In the genomic region with DNA sequence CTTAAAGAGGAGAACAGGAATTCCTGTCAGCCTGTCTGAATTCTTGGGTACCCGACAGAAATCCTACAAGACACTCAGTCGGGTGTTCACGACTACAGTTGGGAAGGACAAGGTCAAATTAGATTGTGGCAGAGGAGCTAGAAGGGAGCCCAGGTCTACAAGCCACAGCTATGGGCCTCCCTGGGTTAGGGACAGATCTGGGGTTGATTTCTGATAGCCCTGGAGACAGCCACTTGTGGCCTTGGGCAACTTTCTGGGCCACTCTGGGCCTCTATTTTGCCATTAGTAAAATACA, we compare ENCODE assay signal across 16 cellular contexts. TPM values are rescaled to one million over a fixed set of nuclear protein-coding genes. Genes with fewer than 3 reads are reported as not detected.
DNase-seq lines count a peak whose midpoint lies in the region; ATAC-seq and TF ChIP-seq lines count a peak whose summit lies in the region.
"Had no signal": no experiment of that assay in that cellular context is flagged by ENCODE, and none has a peak within 500 bp of the region (broad histone marks: within the 10 kb centered on the region; RNA-seq: fewer than 3 reads in every experiment).

No MANE protein-coding gene starts in this region.

- dilution Hi-C loops in IMR-90 (cut with HindIII; ENCODE audit: low sequenced_read_pairs, unreplicated experiment) = no loop called here

- H4K8ac ChIP-seq in IMR-90 (ENCODE audit: low read depth in 2 of 2, low read length in 2 of 2) (no peak overlapping the region), trophoblast cell (ENCODE audit: low read depth, low read length) (no peak overlapping the region)

- no peak for TF ChIP-seq POLR2A in IMR-90 (IDR thresholded peaks at IDR 0.05; ENCODE audit: low read depth, low read length)

- no peak overlapping the region for H3K56ac ChIP-seq in IMR-90 (ENCODE audit: extremely low read depth, insufficient read depth, low read length)

- H3K79me1 ChIP-seq in IMR-90 (ENCODE audit: low read depth in 1 of 2, low read length in 2 of 2) (no peaks in the 10 kb centered on the region), trophoblast cell (ENCODE audit: low read length) (no peaks in the 10 kb centered on the region)

- H3K27ac ChIP-seq in IMR-90 (ENCODE audit: insufficient read depth, low read length) = no peak overlapping the region
- H3K27ac ChIP-seq in trophoblast cell (ENCODE audit: low read depth, low read length) = peak overlapping the region; percentile 9
- H3K27ac ChIP-seq: BLaER1 treated with 17β-estradiol and CSF1 and Interleukin-3, amounts not matched to agents 10 nM and 100 nM had no signal

- WGBS in IMR-90 (ENCODE audit: extremely low coverage in 2 of 2, insufficient read length in 1 of 2), 2 experiments = 90% methylated on average over 2 of the region's 3 CpGs; no CpG with 5 or more reads in 1 of the 2 experiments
- WGBS in trophoblast cell (ENCODE audit: extremely low coverage, insufficient coverage, insufficient read length) = no CpG with 5 or more reads among the region's 3 CpGs

- peak overlapping the region; percentile 32; the same call in 1 of the 2 replicates for H2BK120ac ChIP-seq in IMR-90 (ENCODE audit: low read depth, low read length)
- no peak overlapping the region for H2BK120ac ChIP-seq in trophoblast cell (ENCODE audit: insufficient read depth, low read length, poor library complexity)

- no peak overlapping the region for H3K23ac ChIP-seq in IMR-90 (ENCODE audit: low read depth, low read length)
- no peak overlapping the region for H3K23ac ChIP-seq in trophoblast cell (ENCODE audit: low read length)

- no peak for TF ChIP-seq CTCF in IMR-90 (conservative IDR thresholded peaks at IDR 0.05; ENCODE audit: low read depth, low read length)

- H3K9me1 ChIP-seq in IMR-90 (ENCODE audit: insufficient read depth, low read length) = peaks cover 9% of the 10 kb centered on the region

- CTCF ChIA-PET in IMR-90 (lab: Yijun Ruan, JAX) = no interaction called here

- H4K5ac ChIP-seq in IMR-90 (ENCODE audit: low read depth, low read length) = no peak overlapping the region

- H4K20me1 ChIP-seq in IMR-90 (ENCODE audit: insufficient read depth, low read length) = no peaks in the 10 kb centered on the region
- H4K20me1 ChIP-seq: BLaER1 treated with 17β-estradiol and CSF1 and Interleukin-3, amounts not matched to agents 10 nM and 100 nM had no signal

- H2BK20ac ChIP-seq in IMR-90 (ENCODE audit: low read depth, low read length) = peak overlapping the region; percentile 61

- intact Hi-C loops in cardiac septum (cut with DNase I) = no loop called here
- intact Hi-C loops in left cardiac atrium (cut with DNase I) = no loop called here
- intact Hi-C loops in IMR-90 (cut with micrococcal nuclease) = loop anchor here (1.0 kb wide), 1 partner anchor 10 kb away; no protein-coding TSS in a partner anchor

- H3K14ac ChIP-seq in IMR-90 (replicated peaks; ENCODE audit: low read depth, low read length) (no peak overlapping the region), trophoblast cell (ENCODE audit: low read length) (no peak overlapping the region)

- no peaks in the 10 kb centered on the region for H3K36me3 ChIP-seq in IMR-90 (ENCODE audit: control insufficient read depth, insufficient read depth, low read length)
- no peaks in the 10 kb centered on the region for H3K36me3 ChIP-seq in trophoblast cell (ENCODE audit: control insufficient read depth in 1 of 2, insufficient read depth in 2 of 2, low read length in 2 of 2)

- no peak overlapping the region for H2BK15ac ChIP-seq in IMR-90 (ENCODE audit: low read depth, low read length)

- no peak overlapping the region for H2BK5ac ChIP-seq in IMR-90 (ENCODE audit: low read depth, low read length, poor library complexity, severe bottlenecking)
- H2BK5ac ChIP-seq in trophoblast cell (ENCODE audit: low read depth, low read length, poor library complexity) = no peak overlapping the region

- H3K4me1 ChIP-seq in IMR-90 (ENCODE audit: control insufficient read depth, insufficient read depth, low read length) (peaks cover 11% of the 10 kb centered on the region; the same call in 1 of the 2 replicates), trophoblast cell (ENCODE audit: control insufficient read depth in 1 of 2, insufficient read depth in 2 of 2, low read length in 2 of 2) (peaks cover 11 to 18% of the 10 kb centered on the region in 2 experiments)
- H3K4me1 ChIP-seq: BLaER1 treated with 17β-estradiol and CSF1 and Interleukin-3, amounts not matched to agents 10 nM and 100 nM had no signal

- H3K9ac ChIP-seq in IMR-90 (ENCODE audit: low read depth, low read length) = no peak overlapping the region
- H3K9ac ChIP-seq in trophoblast cell (ENCODE audit: low read length) = no peak overlapping the region
- H3K9ac ChIP-seq: BLaER1 treated with 17β-estradiol and CSF1 and Interleukin-3, amounts not matched to agents 10 nM and 100 nM had no signal

- DNase-seq in cardiac septum (ENCODE audit: low spot score) = peak; percentile 14
- DNase-seq in left cardiac atrium = no peak
- no peak for DNase-seq in IMR-90
- DNase-seq in trophoblast cell = no peak
- DNase-seq in putamen (ENCODE audit: low spot score) = no peak
- no peak for DNase-seq in stimulated activated CD4-positive, alpha-beta T cell treated with anti-CD3 and anti-CD28 coated beads, Interleukin-4, amount 100 ng/mL, for 1 hour
- DNase-seq: ACHN, COR-L47, DMS153, DMS79 treated with DMSO at 0.1 percent for 48 hours, EL, H7 had no signal

- H3K27me3 ChIP-seq in IMR-90 (ENCODE audit: control insufficient read depth, insufficient read depth, low read length) = peaks cover under 1% of the 10 kb centered on the region; the same call in 1 of the 2 replicates
- no peaks in the 10 kb centered on the region for H3K27me3 ChIP-seq in trophoblast cell (ENCODE audit: insufficient read depth, low read length)
- H3K27me3 ChIP-seq: BLaER1 treated with 17β-estradiol and CSF1 and Interleukin-3, amounts not matched to agents 10 nM and 100 nM had no signal

- H3K18ac ChIP-seq in IMR-90 (ENCODE audit: low read depth, low read length) = no peak overlapping the region
- no peak overlapping the region for H3K18ac ChIP-seq in trophoblast cell (ENCODE audit: low read length)

- no peaks in the 10 kb centered on the region for H3K9me3 ChIP-seq in IMR-90 (ENCODE audit: control insufficient read depth, insufficient read depth, low read length)
- H3K9me3 ChIP-seq in trophoblast cell (ENCODE audit: insufficient read depth, low read depth, low read length) = peaks cover 2% of the 10 kb centered on the region

- H2BK12ac ChIP-seq in trophoblast cell (ENCODE audit: low read length) = no peak overlapping the region

- no peak overlapping the region for H3K4me2 ChIP-seq in IMR-90 (ENCODE audit: low read depth, low read length)
- no peak overlapping the region for H3K4me2 ChIP-seq in trophoblast cell (ENCODE audit: low read length)
- H3K4me2 ChIP-seq: BLaER1 treated with 17β-estradiol and CSF1 and Interleukin-3, amounts not matched to agents 10 nM and 100 nM; GM23338 had no signal

- H4K91ac ChIP-seq in IMR-90 (ENCODE audit: insufficient read depth, low read depth, low read length) = peak overlapping the region; percentile 76; the same call in 1 of the 2 replicates
- peak overlapping the region; percentile 9 for H4K91ac ChIP-seq in trophoblast cell (ENCODE audit: low read depth, low read length)

- no peak for TF ChIP-seq RAD21 in IMR-90 (IDR thresholded peaks at IDR 0.05; ENCODE audit: low read length)

- no peak overlapping the region for H2AK9ac ChIP-seq in IMR-90 (replicated peaks; ENCODE audit: low read depth, low read length, poor library complexity)

- POLR2A ChIA-PET in IMR-90 (lab: Charles Lee; ENCODE audit: unreplicated experiment) = no interaction called here

- no peaks in the 10 kb centered on the region for H3K79me2 ChIP-seq in trophoblast cell (ENCODE audit: control insufficient read depth, insufficient read depth, low read length, poor library complexity)

- no peak overlapping the region for H3K4me3 ChIP-seq in IMR-90 (ENCODE audit: insufficient read depth, low read depth, low read length)
- no peak overlapping the region for H3K4me3 ChIP-seq in trophoblast cell (ENCODE audit: low read depth, low read length)
- H3K4me3 ChIP-seq: BLaER1 treated with 17β-estradiol and CSF1 and Interleukin-3, amounts not matched to agents 10 nM and 100 nM; GM23338 had no signal

- ATAC-seq in left cardiac atrium = no peak
- ATAC-seq in IMR-90 (ENCODE audit: low read depth) = no peak
- no peak for ATAC-seq in HG03280 (IDR thresholded peaks at IDR 0.05; ENCODE audit: unreplicated experiment)
- ATAC-seq: GM23338 had no signal

- no TSS peak for BruUV-seq in IMR-90 (replicated peaks; lab: Mats Ljungman, UMichigan)

- in situ Hi-C loops in IMR-90 (cut with MboI; ENCODE audit: low sequenced_read_pairs) = no loop called here

- H2AK5ac ChIP-seq in IMR-90 (ENCODE audit: low read depth, low read length) (peak overlapping the region; percentile 46; the same call in 1 of the 2 replicates), trophoblast cell (ENCODE audit: low read length) (no peak overlapping the region)

- H3K4ac ChIP-seq in IMR-90 (ENCODE audit: low read depth, low read length) (peak overlapping the region; percentile 51; the same call in 1 of the 2 replicates), trophoblast cell (ENCODE audit: low read depth, low read length) (no peak overlapping the region)

- no peak overlapping the region for H4K12ac ChIP-seq in trophoblast cell (ENCODE audit: low read depth, low read length)

- no peak overlapping the region for H2AFZ ChIP-seq in IMR-90 (replicated peaks; ENCODE audit: low read length, poor library complexity)
- no peak overlapping the region for H2AFZ ChIP-seq in trophoblast cell (ENCODE audit: insufficient read depth, low read length, poor library complexity)
- H2AFZ ChIP-seq: GM23338 had no signal

TF ChIP-seq in IMR-90, 13 proteins besides CTCF, POLR2A, EP300 and RAD21 (continues in another document):
- no peak for TF ChIP-seq FOS (IDR thresholded peaks at IDR 0.05; ENCODE audit: low read depth, low read length)
- TF ChIP-seq SMC3 (IDR thresholded peaks at IDR 0.05; ENCODE audit: low read depth, low read length) = no peak
- TF ChIP-seq RCOR1 (IDR thresholded peaks at IDR 0.05; ENCODE audit: insufficient replicate concordance, low read length) = no peak
- no peak for TF ChIP-seq BHLHE40 (IDR thresholded peaks at IDR 0.05; ENCODE audit: low read depth, low read length)
- TF ChIP-seq, protein P1, sequence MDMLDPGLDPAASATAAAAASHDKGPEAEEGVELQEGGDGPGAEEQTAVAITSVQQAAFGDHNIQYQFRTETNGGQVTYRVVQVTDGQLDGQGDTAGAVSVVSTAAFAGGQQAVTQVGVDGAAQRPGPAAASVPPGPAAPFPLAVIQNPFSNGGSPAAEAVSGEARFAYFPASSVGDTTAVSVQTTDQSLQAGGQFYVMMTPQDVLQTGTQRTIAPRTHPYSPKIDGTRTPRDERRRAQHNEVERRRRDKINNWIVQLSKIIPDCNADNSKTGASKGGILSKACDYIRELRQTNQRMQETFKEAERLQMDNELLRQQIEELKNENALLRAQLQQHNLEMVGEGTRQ (IDR thresholded peaks at IDR 0.05; ENCODE audit: low read depth, low read length) = no peak

RNA-seq across cellular contexts. Expression of a gene that starts 39.7 kb away (rescaled TPM):
- total RNA-seq in cardiac septum (not detected), left cardiac atrium (not detected), IMR-90 (2012; rRNA removed) (not detected in 2 replicates)
- polyA plus RNA-seq in IMR-90 (2012; rRNA removed) = not detected in 2 replicates
- not detected in 2 replicates for polyA plus RNA-seq in IMR-90 (2012; cell fraction: cytosol; rRNA removed)
- 0.03 TPM in 1 of 2 replicates, not detected in the other for polyA plus RNA-seq in IMR-90 (2012; cell fraction: nucleus; rRNA removed; ENCODE audit: low replicate concordance)
- 0.03 and 0.12 TPM in 2 replicates for polyA plus RNA-seq in trophoblast cell (2013)
- total RNA-seq: CD4-positive, alpha-beta memory T cell; GM23338; H7 had no signal
- polyA plus RNA-seq: CD4-positive, alpha-beta memory T cell; GM23338 had no signal
